32 cellular contexts compared by ENCODE assay signal in genomic region chr11:132631956-132632355, GRCh38.
DNase-seq lines count a peak whose midpoint lies in the region; ATAC-seq and TF ChIP-seq lines count a peak whose summit lies in the region.
"Had no signal": no experiment of that assay in that cellular context is flagged by ENCODE, and none has a peak within 500 bp of the region (broad histone marks: within the 10 kb centered on the region; RNA-seq: fewer than 3 reads in every experiment).

No MANE protein-coding gene starts in this region.

- BruUV-seq in mammary epithelial cell (replicated peaks; lab: Mats Ljungman, UMichigan) (no TSS peak), MCF 10A (replicated peaks; lab: Mats Ljungman, UMichigan) (no TSS peak)

- H4K20me1 ChIP-seq in mammary epithelial cell (ENCODE audit: insufficient read depth, low read length): no peaks in the 10 kb centered on the region
- H4K20me1 ChIP-seq in fibroblast of lung (ENCODE audit: control insufficient read depth, extremely low read depth, insufficient read depth, low read length): no peaks in the 10 kb centered on the region

- POLR2A ChIA-PET in MCF 10A (lab: Yijun Ruan, JAX): no interaction called here

- H3K27ac Mint-ChIP-seq in MCF 10A (ENCODE audit: low read depth, unreplicated experiment) (no peak overlapping the region), natural killer cell (no peak overlapping the region)
- H3K27ac Mint-ChIP-seq: activated CD4-positive, alpha-beta T cell treated with anti-CD3 and anti-CD28 coated beads, Interleukin-2, amount 10 ng/mL, durations not matched to agents 7 days and 5 days; activated naive CD8-positive, alpha-beta T cell treated with anti-CD3 and anti-CD28 coated beads for 36 hours; B cell; CD8-positive, alpha-beta T cell; natural killer cell treated with Interleukin-12 subunit alpha and Interleukin-12 subunit beta and Interleukin-15 and Interleukin-18, amount 100 ng/mL, for 72 hours; T-cell; WTC11 had no signal

- H3K36me3 ChIP-seq in mammary epithelial cell (ENCODE audit: insufficient read depth, low read length): no peaks in the 10 kb centered on the region
- H3K36me3 ChIP-seq in RWPE2 (ENCODE audit: low read depth): no peaks in the 10 kb centered on the region
- no peaks in the 10 kb centered on the region for H3K36me3 ChIP-seq in fibroblast of lung (ENCODE audit: control insufficient read depth, insufficient read depth, low read length)
- H3K36me3 ChIP-seq: cardiac muscle cell, heart left ventricle, ovary, suprapubic skin, upper lobe of right lung had no signal

- intact Hi-C loops in mammary epithelial cell (cut with micrococcal nuclease) (loop anchor here (1.0 to 5.0 kb wide), 2 partner anchors 100 to 161 kb away; no protein-coding TSS in a partner anchor), MCF 10A (cut with micrococcal nuclease) (no loop called here), natural killer cell (cut with micrococcal nuclease) (no loop called here)

- H3K4me1 Mint-ChIP-seq in MCF 10A (ENCODE audit: insufficient read depth, unreplicated experiment): peaks cover 6% of the 10 kb centered on the region
- no peaks in the 10 kb centered on the region for H3K4me1 Mint-ChIP-seq in natural killer cell
- H3K4me1 Mint-ChIP-seq: activated CD4-positive, alpha-beta T cell treated with anti-CD3 and anti-CD28 coated beads, Interleukin-2, amount 10 ng/mL, durations not matched to agents 7 days and 5 days; activated naive CD8-positive, alpha-beta T cell treated with anti-CD3 and anti-CD28 coated beads for 36 hours; B cell; T-cell; WTC11 had no signal

- H2AFZ ChIP-seq in mammary epithelial cell (ENCODE audit: low read depth, low read length): no peak overlapping the region
- H2AFZ ChIP-seq in fibroblast of lung (ENCODE audit: low read length): no peak overlapping the region

- peak; percentile 16 for DNase-seq in mammary epithelial cell
- DNase-seq in MCF 10A (ENCODE audit: unreplicated experiment): no peak
- DNase-seq in RWPE2 (ENCODE audit: low spot score): no peak
- peak in 1 of 2 donors; percentile 12 for DNase-seq in fibroblast of lung (ENCODE audit: low read depth in 2 of 2)
- DNase-seq in natural killer cell: no peak
- DNase-seq in omental fat pad (ENCODE audit: low spot score): no peak
- no peak for DNase-seq in GM19240 (ENCODE audit: insufficient read length, low spot score)
- DNase-seq: 8988T; activated CD4-positive, alpha-beta T cell treated with anti-CD3 and anti-CD28 coated beads, Interleukin-2, amount 10 ng/mL, durations not matched to agents 7 days and 5 days; activated effector memory CD4-positive, alpha-beta T cell treated with Interleukin-2 at 50 U/mL for 16 hours; activated naive CD8-positive, alpha-beta T cell treated with anti-CD3 and anti-CD28 coated beads for 36 hours; aorta; CD8-positive, alpha-beta T cell; cortex of kidney; foreskin melanocyte; heart left ventricle; Kasumi-1; NCI-H1436 treated with DMSO at 0.1 percent for 48 hours; NCI-H2107; ovary; retina; small intestine; stimulated activated naive CD4-positive, alpha-beta T cell treated with Interleukin-2 at 50 U/mL for 16 hours; T-cell; upper lobe of right lung had no signal

- H3K79me2 ChIP-seq in mammary epithelial cell (ENCODE audit: insufficient read depth, low read length): no peaks in the 10 kb centered on the region
- no peaks in the 10 kb centered on the region for H3K79me2 ChIP-seq in fibroblast of lung (ENCODE audit: control insufficient read depth, insufficient read depth, low read length)

- in situ Hi-C loops in mammary epithelial cell (cut with MboI; ENCODE audit: low sequenced_read_pairs in 2 of 2): no loop called here

- ATAC-seq in RWPE2 (ENCODE audit: low read depth) (no peak), natural killer cell (no peak), omental fat pad (ENCODE audit: low FRiP score) (no peak), GM18517 (IDR thresholded peaks at IDR 0.05; ENCODE audit: unreplicated experiment) (no peak)
- ATAC-seq: CD8-positive, alpha-beta T cell; HepG2; natural killer cell treated with Interleukin-12 subunit alpha and Interleukin-12 subunit beta and Interleukin-15 and Interleukin-18, amount 100 ng/mL, for 72 hours; T-cell; upper lobe of right lung; WTC11 had no signal

- H3K4me3 Mint-ChIP-seq in MCF 10A (ENCODE audit: unreplicated experiment): no peak overlapping the region
- H3K4me3 Mint-ChIP-seq in natural killer cell: no peak overlapping the region
- H3K4me3 Mint-ChIP-seq: activated CD4-positive, alpha-beta T cell treated with anti-CD3 and anti-CD28 coated beads, Interleukin-2, amount 10 ng/mL, durations not matched to agents 7 days and 5 days; activated naive CD8-positive, alpha-beta T cell treated with anti-CD3 and anti-CD28 coated beads for 36 hours; B cell; CD8-positive, alpha-beta T cell; natural killer cell treated with Interleukin-12 subunit alpha and Interleukin-12 subunit beta and Interleukin-15 and Interleukin-18, amount 100 ng/mL, for 72 hours; T-cell; WTC11 had no signal

- 68% methylated on average over 3 of the region's 3 CpGs for WGBS in mammary epithelial cell (ENCODE audit: low coverage, missing lambda C conversion rate)

- peaks cover 21% of the 10 kb centered on the region for H3K4me1 ChIP-seq in mammary epithelial cell (ENCODE audit: insufficient read depth, low read length)
- peaks cover 10% of the 10 kb centered on the region for H3K4me1 ChIP-seq in RWPE2 (ENCODE audit: insufficient read depth, poor library complexity, severe bottlenecking)
- H3K4me1 ChIP-seq in fibroblast of lung (ENCODE audit: control insufficient read depth, extremely low read depth, insufficient read depth, low read length): peaks cover 16% of the 10 kb centered on the region
- H3K4me1 ChIP-seq: heart left ventricle, suprapubic skin, upper lobe of right lung had no signal

- H3K36me3 Mint-ChIP-seq in MCF 10A (ENCODE audit: insufficient read depth, unreplicated experiment): no peaks in the 10 kb centered on the region
- no peaks in the 10 kb centered on the region for H3K36me3 Mint-ChIP-seq in natural killer cell
- H3K36me3 Mint-ChIP-seq: activated naive CD8-positive, alpha-beta T cell treated with anti-CD3 and anti-CD28 coated beads for 36 hours; CD8-positive, alpha-beta T cell; natural killer cell treated with Interleukin-12 subunit alpha and Interleukin-12 subunit beta and Interleukin-15 and Interleukin-18, amount 100 ng/mL, for 72 hours; T-cell; WTC11 had no signal

- H3K4me3 ChIP-seq in mammary epithelial cell (replicated peaks in 1 of 3; ENCODE audit: insufficient read depth in 1 of 3, low read depth in 2 of 3, low read length in 3 of 3): no peak overlapping the region
- no peak overlapping the region for H3K4me3 ChIP-seq in RWPE2 (ENCODE audit: severe bottlenecking)
- no peak overlapping the region for H3K4me3 ChIP-seq in fibroblast of lung (replicated peaks in 1 of 4; ENCODE audit: control extremely low read depth in 1 of 4, insufficient read depth in 1 of 4, low read depth in 3 of 4, low read length in 4 of 4)
- H3K4me3 ChIP-seq: cardiac muscle cell, heart left ventricle, ovary, suprapubic skin, upper lobe of right lung had no signal

- H3K27me3 Mint-ChIP-seq in MCF 10A (ENCODE audit: insufficient read depth, unreplicated experiment) (no peaks in the 10 kb centered on the region), natural killer cell (ENCODE audit: low read depth in 2 of 2) (no peaks in the 10 kb centered on the region)
- H3K27me3 Mint-ChIP-seq: activated CD4-positive, alpha-beta T cell treated with anti-CD3 and anti-CD28 coated beads, Interleukin-2, amount 10 ng/mL, durations not matched to agents 7 days and 5 days; activated naive CD8-positive, alpha-beta T cell treated with anti-CD3 and anti-CD28 coated beads for 36 hours; B cell; natural killer cell treated with Interleukin-12 subunit alpha and Interleukin-12 subunit beta and Interleukin-15 and Interleukin-18, amount 100 ng/mL, for 72 hours; T-cell had no signal

- CTCF ChIA-PET in mammary epithelial cell (lab: Charles Lee; ENCODE audit: low non-redundant PET): no interaction called here
- CTCF ChIA-PET in MCF 10A (lab: Yijun Ruan, JAX): no interaction called here

- no peaks in the 10 kb centered on the region for H3K9me3 ChIP-seq in mammary epithelial cell (replicated peaks; ENCODE audit: insufficient read depth, low read length)
- H3K9me3 ChIP-seq in RWPE2 (ENCODE audit: severe bottlenecking): no peaks in the 10 kb centered on the region
- no peaks in the 10 kb centered on the region for H3K9me3 ChIP-seq in fibroblast of lung (ENCODE audit: control insufficient read depth, insufficient read depth, low read depth, low read length)
- H3K9me3 ChIP-seq: ovary, suprapubic skin, upper lobe of right lung had no signal

- H3K4me2 ChIP-seq in mammary epithelial cell (ENCODE audit: insufficient read depth, low read depth, low read length): peak overlapping the region; percentile 61
- H3K4me2 ChIP-seq in fibroblast of lung (ENCODE audit: extremely low read depth, insufficient read depth, low read length): no peak overlapping the region

- dilution Hi-C loops in mammary epithelial cell (cut with HindIII; ENCODE audit: low sequenced_read_pairs): no loop called here

- H3K9ac ChIP-seq in mammary epithelial cell (ENCODE audit: insufficient read depth, low read length): no peak overlapping the region
- no peak overlapping the region for H3K9ac ChIP-seq in fibroblast of lung (ENCODE audit: insufficient read depth, low read length)

- TF ChIP-seq CTCF in mammary epithelial cell (conservative IDR thresholded peaks at IDR 0.05 in 1 of 2, IDR thresholded peaks at IDR 0.05 in 1 of 2; ENCODE audit: extremely low read depth in 1 of 2, insufficient read depth in 1 of 2, low read depth in 1 of 2, low read length in 2 of 2) (no peak), MCF 10A (IDR thresholded peaks at IDR 0.05; ENCODE audit: unreplicated experiment) (no peak), RWPE2 (IDR thresholded peaks at IDR 0.05; ENCODE audit: poor library complexity, severe bottlenecking) (no peak), fibroblast of lung (conservative IDR thresholded peaks at IDR 0.05 in 1 of 2, IDR thresholded peaks at IDR 0.05 in 1 of 2; ENCODE audit: low read depth in 1 of 2, low read length in 2 of 2) (no peak), natural killer cell (IDR thresholded peaks at IDR 0.05) (no peak), omental fat pad (IDR thresholded peaks at IDR 0.05) (no peak)

- H3K9me3 Mint-ChIP-seq in MCF 10A (ENCODE audit: unreplicated experiment): peaks cover 20% of the 10 kb centered on the region
- peaks cover 8% of the 10 kb centered on the region in 2 donors for H3K9me3 Mint-ChIP-seq in natural killer cell
- H3K9me3 Mint-ChIP-seq: activated naive CD8-positive, alpha-beta T cell treated with anti-CD3 and anti-CD28 coated beads for 36 hours; CD8-positive, alpha-beta T cell had no signal

- peak overlapping the region; percentile 73 for H3K27ac ChIP-seq in mammary epithelial cell (ENCODE audit: insufficient read depth, low read depth, low read length)
- H3K27ac ChIP-seq in RWPE2 (ENCODE audit: poor library complexity, severe bottlenecking): peak overlapping the region; percentile 87
- H3K27ac ChIP-seq in fibroblast of lung (ENCODE audit: insufficient read depth, low read length): peak overlapping the region; percentile 75
- H3K27ac ChIP-seq: cardiac muscle cell, heart left ventricle, ovary, suprapubic skin, upper lobe of right lung had no signal

- H3K27me3 ChIP-seq in mammary epithelial cell (ENCODE audit: insufficient read depth, low read length) (no peaks in the 10 kb centered on the region), RWPE2 (ENCODE audit: insufficient read depth, poor library complexity, severe bottlenecking) (no peaks in the 10 kb centered on the region), fibroblast of lung (ENCODE audit: control insufficient read depth, insufficient read depth, low read length) (no peaks in the 10 kb centered on the region)
- H3K27me3 ChIP-seq: cardiac muscle cell, heart left ventricle, ovary, suprapubic skin, upper lobe of right lung had no signal
